ENCODE assay signal across 8 cellular contexts in the genomic region with DNA sequence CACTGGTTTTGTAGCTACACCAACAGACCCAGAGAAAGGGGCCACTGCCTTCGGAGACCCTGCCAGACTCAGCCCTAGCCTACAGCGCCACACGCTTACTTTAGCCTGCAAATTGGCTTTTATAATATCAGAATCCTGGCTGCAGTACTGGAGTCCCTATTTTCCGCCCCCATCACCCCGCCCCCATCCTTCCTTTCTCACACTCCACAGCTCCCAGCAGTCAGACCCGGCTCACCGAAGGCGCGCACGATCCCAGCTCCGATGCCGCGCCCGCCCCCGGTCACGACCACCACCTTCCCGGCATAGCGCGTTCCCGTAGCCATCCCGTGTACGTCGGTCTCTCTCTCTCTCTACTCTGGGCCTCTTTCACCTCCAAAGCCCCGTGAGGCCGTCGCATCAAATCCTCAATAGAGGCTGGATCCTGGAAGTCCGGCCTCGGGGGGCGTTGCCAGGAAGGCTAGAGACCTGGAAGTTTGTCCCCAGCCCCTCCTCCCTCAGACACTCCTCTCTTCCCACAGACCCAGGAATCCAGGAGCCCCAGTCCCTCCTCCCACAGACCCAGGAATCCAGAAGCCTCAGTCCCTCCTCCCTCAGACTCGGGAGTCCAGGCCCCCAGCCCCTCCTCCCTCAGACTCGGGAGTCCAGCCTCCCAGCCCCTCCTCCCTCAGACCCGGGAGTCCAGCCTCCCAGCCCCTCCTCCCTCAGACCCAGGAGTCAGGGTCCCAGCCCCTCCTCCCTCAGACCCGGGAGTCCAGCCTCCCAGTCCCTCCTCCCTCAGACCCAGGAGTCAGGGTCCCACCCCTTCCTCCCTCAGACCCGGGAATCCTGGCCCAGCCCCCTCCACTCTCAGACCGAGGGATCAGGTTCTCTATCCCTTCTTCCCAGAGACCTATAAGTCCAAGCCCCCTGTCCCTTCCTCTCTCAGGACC. TPM values are rescaled to one million over a fixed set of nuclear protein-coding genes. Genes with fewer than 3 reads are reported as not detected.
A peak's percentile ranks its signal among the peaks of the same experiment; 100 is the strongest.
DNase-seq lines count a peak whose midpoint lies in the region; ATAC-seq and TF ChIP-seq lines count a peak whose summit lies in the region.

Gene HSD17B14, minus strand, starts transcription at position 403 of the 929 bp plus-strand sequence. Its CDS starts 80 bp downstream, at position 323.

- H3K36me3 ChIP-seq in DND-41 (ENCODE audit: insufficient read depth, low read length) (no peaks in the 10 kb centered on the region), HUES48 (ENCODE audit: control insufficient read depth, insufficient read depth, low read length) (no peaks in the 10 kb centered on the region)

- no peaks in the 10 kb centered on the region for H4K20me1 ChIP-seq in DND-41 (ENCODE audit: insufficient read depth, low read length)

- peaks cover 19% of the 10 kb centered on the region for H3K4me1 Mint-ChIP-seq in activated naive CD8-positive, alpha-beta T cell (ENCODE audit: low read depth)

- DNase-seq in DND-41 (no peak), left cardiac atrium (peak; percentile 55), retinal pigment epithelial cell (ENCODE audit: low read depth) (no peak), KG1 (lab: John Stamatoyannopoulos, UW) (no peak), putamen (ENCODE audit: low spot score) (no peak)

- peak within 1 kb of the TSS; percentile 80 for H3K27ac Mint-ChIP-seq in activated naive CD8-positive, alpha-beta T cell

- H3K79me2 ChIP-seq in DND-41 (ENCODE audit: insufficient read depth, low read length): no peaks in the 10 kb centered on the region

- no peak for ATAC-seq in DND-41 (ENCODE audit: insufficient read depth, low read depth)
- peak; percentile 22 to 37 for ATAC-seq in left cardiac atrium
- ATAC-seq in GM21367 (IDR thresholded peaks at IDR 0.05; ENCODE audit: unreplicated experiment): no peak

- no peaks in the 10 kb centered on the region for H3K36me3 Mint-ChIP-seq in activated naive CD8-positive, alpha-beta T cell

- H3K4me3 ChIP-seq in DND-41 (ENCODE audit: low read depth in 1 of 2, low read length in 2 of 2) (peak within 1 kb of the TSS; percentile 19 to 58; a peak in 3 of 4 replicates), HUES48 (ENCODE audit: low read depth, low read length) (peak within 1 kb of the TSS; percentile 64), retinal pigment epithelial cell (ENCODE audit: low read length) (peak within 1 kb of the TSS; percentile 79)

- H3K27ac ChIP-seq in DND-41 (ENCODE audit: low read length) (peak within 1 kb of the TSS; percentile 65), HUES48 (ENCODE audit: low read depth, low read length) (peak within 1 kb of the TSS; percentile 90)

- H3K9me3 ChIP-seq in DND-41 (ENCODE audit: insufficient read depth, low read length, severe bottlenecking) (no peaks in the 10 kb centered on the region), HUES48 (ENCODE audit: control insufficient read depth, insufficient read depth, low read length) (no peaks in the 10 kb centered on the region)

- H3K27me3 ChIP-seq in DND-41 (ENCODE audit: insufficient read depth, low read length, poor library complexity): no peaks in the 10 kb centered on the region
- H3K27me3 ChIP-seq in HUES48 (ENCODE audit: control insufficient read depth, insufficient read depth, low read length): no peaks in the 10 kb centered on the region

- H2AFZ ChIP-seq in DND-41 (ENCODE audit: low read depth, low read length): peak within 1 kb of the TSS; percentile 84

- TF ChIP-seq CTCF in DND-41 (IDR thresholded peaks at IDR 0.05; ENCODE audit: borderline replicate concordance, extremely low read depth, low read length, poor library complexity, severe bottlenecking) (no peak), retinal pigment epithelial cell (conservative IDR thresholded peaks at IDR 0.05; ENCODE audit: low read depth, low read length) (no peak)

- H3K27me3 Mint-ChIP-seq in activated naive CD8-positive, alpha-beta T cell: no peaks in the 10 kb centered on the region

- peak within 1 kb of the TSS; percentile 90 for H3K4me3 Mint-ChIP-seq in activated naive CD8-positive, alpha-beta T cell

- intact Hi-C loops in left cardiac atrium (cut with DNase I): loop anchor here in 1 of 2 donors (2.0 to 10.0 kb wide), 2 partner anchors 42 to 162 kb away; partner anchors contain the start of gene NTN5

- no peaks in the 10 kb centered on the region for H3K9me3 Mint-ChIP-seq in activated naive CD8-positive, alpha-beta T cell (ENCODE audit: low read depth)

- H3K9ac ChIP-seq in DND-41 (ENCODE audit: low read depth, low read length) (peak within 1 kb of the TSS; percentile 62), HUES48 (ENCODE audit: low read depth, low read length) (peak within 1 kb of the TSS; percentile 38; the same call in 1 of the 2 replicates)

- peaks cover 18% of the 10 kb centered on the region for H3K4me1 ChIP-seq in DND-41 (ENCODE audit: insufficient read depth, low read length)
- H3K4me1 ChIP-seq in HUES48 (ENCODE audit: control insufficient read depth, insufficient read depth, low read length): no peaks in the 10 kb centered on the region

- peak within 1 kb of the TSS; percentile 80 for H3K4me2 ChIP-seq in DND-41 (ENCODE audit: insufficient read depth, low read length)

RNA-seq across cellular contexts. Expression of gene HSD17B14, which starts in this region (rescaled TPM):
- total RNA-seq in left cardiac atrium: 1 to 10 TPM; 2.8 to 5.4 TPM

Comparison
In these comparisons a context has a peak if more than half of its experiments do, and no peak if none do; other contexts are left out.
1. ATAC-seq: peak in left cardiac atrium (2 of 2); none in DND-41 (single experiment) and GM21367 (single experiment).
2. Peak in every context shown above with its lines, with median percentiles within 50 percentile points of each other: H3K4me3 ChIP-seq.